In the genomic region with DNA sequence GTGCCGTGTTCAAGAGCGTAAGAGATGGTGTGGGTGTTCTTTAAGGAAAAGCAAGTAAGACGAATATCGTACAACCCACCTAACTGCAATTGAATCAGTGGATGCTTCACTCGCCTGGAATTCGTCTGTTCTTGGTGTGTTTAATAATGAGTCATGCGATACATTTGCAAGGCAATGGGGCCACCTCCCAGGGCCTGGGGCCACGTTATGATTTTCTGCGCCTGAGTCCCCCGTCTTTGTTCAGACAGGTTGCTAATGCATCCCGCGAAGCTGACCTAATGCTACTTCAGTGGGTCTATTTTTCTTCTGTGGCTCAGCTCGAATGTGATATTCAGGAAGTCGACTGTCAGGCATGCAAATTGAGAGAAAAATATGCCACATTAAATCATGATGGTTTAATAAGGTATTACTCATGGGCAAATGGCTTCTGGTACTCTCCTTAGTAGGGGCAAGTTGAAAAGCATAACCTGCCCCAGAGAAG, we compare ENCODE assay signal across 10 cellular contexts. TPM values are rescaled to one million over a fixed set of nuclear protein-coding genes. Genes with fewer than 3 reads are reported as not detected.
A peak's percentile ranks its signal among the peaks of the same experiment; 100 is the strongest.
DNase-seq lines count a peak whose midpoint lies in the region; ATAC-seq, FAIRE-seq and TF ChIP-seq lines count a peak whose summit lies in the region.
"Had no signal": no experiment of that assay in that cellular context is flagged by ENCODE, and none has a peak within 500 bp of the region (broad histone marks: within the 10 kb centered on the region; RNA-seq: fewer than 3 reads in every experiment).

No MANE protein-coding gene starts in this region.

- H3K4me3 ChIP-seq in HFF-Myc (replicated peaks; ENCODE audit: low read depth, low read length) (no peak overlapping the region), fibroblast of villous mesenchyme (ENCODE audit: low read depth, low read length) (no peak overlapping the region), stomach smooth muscle (ENCODE audit: low read length in 2 of 2) (peak overlapping the region; percentile 17 to 35), coronary artery (no peak overlapping the region), Peyer's patch (no peak overlapping the region)

- H3K27me3 ChIP-seq in stomach smooth muscle (ENCODE audit: control insufficient read depth in 1 of 2, insufficient read depth in 2 of 2, low read length in 2 of 2): no peaks in the 10 kb centered on the region
- H3K27me3 ChIP-seq in Peyer's patch: no peaks in the 10 kb centered on the region

- no peak for ATAC-seq in left lobe of liver

- H3K9me3 ChIP-seq in stomach smooth muscle (ENCODE audit: control insufficient read depth in 2 of 2, low read length in 2 of 2) (no peaks in the 10 kb centered on the region), Peyer's patch (no peaks in the 10 kb centered on the region)

- FAIRE-seq in D721Med (lab: Jason Lieb, UNC): no peak
- FAIRE-seq: TTC549 had no signal

- H3K36me3 ChIP-seq in stomach smooth muscle (ENCODE audit: control insufficient read depth in 2 of 2, insufficient read depth in 2 of 2, low read length in 2 of 2) (no peaks in the 10 kb centered on the region), Peyer's patch (no peaks in the 10 kb centered on the region)

- TF ChIP-seq POLR2A in Peyer's patch (IDR thresholded peaks at IDR 0.05): no peak

- no peaks in the 10 kb centered on the region for H3K4me1 ChIP-seq in stomach smooth muscle (ENCODE audit: control insufficient read depth, insufficient read depth, low read length)
- H3K4me1 ChIP-seq in Peyer's patch: no peaks in the 10 kb centered on the region

- TF ChIP-seq CTCF in HFF-Myc (IDR thresholded peaks at IDR 0.05; ENCODE audit: low read depth, low read length, missing control alignments): no peak
- TF ChIP-seq CTCF in fibroblast of villous mesenchyme (IDR thresholded peaks at IDR 0.05; ENCODE audit: insufficient read depth, low read depth, low read length): no peak
- no peak for TF ChIP-seq CTCF in coronary artery (IDR thresholded peaks at IDR 0.05)
- TF ChIP-seq CTCF in Peyer's patch (IDR thresholded peaks at IDR 0.05): no peak
- no peak for TF ChIP-seq CTCF in D721Med (IDR thresholded peaks at IDR 0.05; ENCODE audit: insufficient read depth, missing control alignments)

- DNase-seq in HFF-Myc (ENCODE audit: extremely low read depth, low read depth) (peak; percentile 59), SK-MEL-5 (ENCODE audit: low read depth, low spot score) (peak; percentile 34), fibroblast of villous mesenchyme (ENCODE audit: low read depth) (peak; percentile 42), coronary artery (ENCODE audit: low spot score) (no peak), Peyer's patch (no peak), D721Med (ENCODE audit: insufficient read length, low spot score) (no peak), left lobe of liver (ENCODE audit: low spot score) (no peak)
- DNase-seq: NCI-H187 treated with DMSO at 0.1 percent for 48 hours had no signal

- in situ Hi-C loops in SK-MEL-5 (cut with HindIII; ENCODE audit: low pct_unique_long_range_greater_than_20kb, low sequenced_read_pairs): loop anchor here (25.0 kb wide), 1 partner anchor 447 kb away; no protein-coding TSS in a partner anchor

- peak overlapping the region in 1 of 2 donors; percentile 41 for H3K9ac ChIP-seq in stomach smooth muscle (ENCODE audit: low read length in 2 of 2)

- H3K27ac ChIP-seq in stomach smooth muscle (ENCODE audit: low read length) (no peak overlapping the region), coronary artery (no peak overlapping the region), Peyer's patch (no peak overlapping the region)

RNA-seq across cellular contexts. Expression of a gene that starts 14.3 kb away (rescaled TPM):
- total RNA-seq in SK-MEL-5 (2014; rRNA removed; shearing (Covaris generic)): 35.0 and 42.8 TPM in 2 replicates
- 19.7 and 33.0 TPM in 2 replicates for polyA plus RNA-seq in SK-MEL-5 (2015; cell fraction: cytosol; rRNA removed)
- 57.7 and 86.9 TPM in 2 replicates for polyA plus RNA-seq in SK-MEL-5 (2015; cell fraction: nucleus; rRNA removed)
- total RNA-seq in fibroblast of villous mesenchyme (7.4 and 16.4 TPM in 2 replicates), Peyer's patch (10 to 100 TPM; 19.6 to 40.4 (median 29.9) TPM), left lobe of liver (2.4 TPM)

Comparison
In these comparisons a context has a peak if more than half of its experiments do, and no peak if none do; other contexts are left out.
1. DNase-seq: peak in HFF-Myc (single experiment), SK-MEL-5 (single experiment) and fibroblast of villous mesenchyme (single experiment); none in coronary artery (single experiment), Peyer's patch (0 of 3), D721Med (single experiment) and left lobe of liver (single experiment).
2. H3K4me3 ChIP-seq: peak in stomach smooth muscle (2 of 2); none in HFF-Myc (single experiment), fibroblast of villous mesenchyme (single experiment), coronary artery (single experiment) and Peyer's patch (0 of 4).